In the genomic region with DNA sequence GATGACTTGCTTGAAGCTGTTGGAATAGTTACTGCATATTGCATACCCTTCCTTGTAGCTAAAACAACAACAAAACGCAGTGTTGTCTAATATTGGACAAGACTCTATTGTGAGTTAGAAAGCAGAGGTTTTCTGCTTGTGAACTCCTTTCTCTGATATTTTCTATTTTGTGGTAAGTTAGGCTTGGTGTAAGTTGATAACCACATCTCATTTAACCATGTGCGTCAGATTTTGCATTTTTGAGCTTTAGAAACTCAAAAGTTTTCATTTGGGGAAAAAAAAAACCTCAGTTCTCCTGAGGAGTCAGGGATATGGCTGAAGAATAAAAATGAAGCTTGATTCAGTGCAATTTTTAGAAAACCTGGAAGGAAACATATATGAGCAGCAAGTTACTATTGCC, we compare ENCODE assay signal across 8 cellular contexts.
DNase-seq lines count a peak whose midpoint lies in the region; ATAC-seq lines count a peak whose summit lies in the region.

No MANE protein-coding gene starts in this region.

- peaks cover 2% of the 10 kb centered on the region for H3K36me3 Mint-ChIP-seq in activated naive CD8-positive, alpha-beta T cell
- peaks cover 18 to 29% of the 10 kb centered on the region in 2 donors for H3K36me3 Mint-ChIP-seq in stimulated activated naive B cell treated with anti-CD40 and anti-IgM and Interleukin-4, amounts not matched to agents 10 μg/mL and 1 μg/mL and 100 μg/mL, for 72 hours

- H3K27ac ChIP-seq in HUES48 (ENCODE audit: low read depth, low read length): peak overlapping the region; percentile 99

- no peak for ATAC-seq in stimulated activated naive B cell treated with anti-CD40 and anti-IgM and Interleukin-4, amounts not matched to agents 10 μg/mL and 1 μg/mL and 100 μg/mL, for 72 hours (replicated peaks)
- ATAC-seq in HG03565 (IDR thresholded peaks at IDR 0.05; ENCODE audit: unreplicated experiment): no peak

- peak overlapping the region; percentile 96 for H3K4me3 Mint-ChIP-seq in activated naive CD8-positive, alpha-beta T cell
- H3K4me3 Mint-ChIP-seq in stimulated activated naive B cell treated with anti-CD40 and anti-IgM and Interleukin-4, amounts not matched to agents 10 μg/mL and 1 μg/mL and 100 μg/mL, for 72 hours: peak overlapping the region; percentile 94 to 98

- peaks cover 6% of the 10 kb centered on the region; the same call in 1 of the 2 replicates for H3K4me1 ChIP-seq in HUES48 (ENCODE audit: control insufficient read depth, insufficient read depth, low read length)

- H3K27ac Mint-ChIP-seq in activated naive CD8-positive, alpha-beta T cell: peak overlapping the region; percentile 93
- H3K27ac Mint-ChIP-seq in stimulated activated naive B cell treated with anti-CD40 and anti-IgM and Interleukin-4, amounts not matched to agents 10 μg/mL and 1 μg/mL and 100 μg/mL, for 72 hours: peak overlapping the region; percentile 100

- H3K4me3 ChIP-seq in HUES48 (ENCODE audit: low read depth, low read length) (peak overlapping the region; percentile 69), iPS-18c (ENCODE audit: insufficient read depth, low read depth, low read length) (peak overlapping the region; percentile 95)

- DNase-seq in stimulated activated naive B cell treated with anti-CD40 and anti-IgM and Interleukin-4, amounts not matched to agents 10 μg/mL and 1 μg/mL and 100 μg/mL, for 72 hours: no peak
- DNase-seq in RPMI8226: no peak
- DNase-seq in NCI-H510A (lab: John Stamatoyannopoulos, UW): no peak
- DNase-seq in ecto neural progenitor cell (ENCODE audit: low spot score): no peak

- H3K9ac ChIP-seq in HUES48 (ENCODE audit: low read depth, low read length): peak overlapping the region; percentile 99

- H3K27me3 Mint-ChIP-seq in activated naive CD8-positive, alpha-beta T cell: no peaks in the 10 kb centered on the region
- no peaks in the 10 kb centered on the region for H3K27me3 Mint-ChIP-seq in stimulated activated naive B cell treated with anti-CD40 and anti-IgM and Interleukin-4, amounts not matched to agents 10 μg/mL and 1 μg/mL and 100 μg/mL, for 72 hours

- H3K27me3 ChIP-seq in HUES48 (ENCODE audit: control insufficient read depth, insufficient read depth, low read length): no peaks in the 10 kb centered on the region

- H3K9me3 Mint-ChIP-seq in activated naive CD8-positive, alpha-beta T cell (ENCODE audit: low read depth): no peaks in the 10 kb centered on the region
- no peaks in the 10 kb centered on the region for H3K9me3 Mint-ChIP-seq in stimulated activated naive B cell treated with anti-CD40 and anti-IgM and Interleukin-4, amounts not matched to agents 10 μg/mL and 1 μg/mL and 100 μg/mL, for 72 hours

- peaks cover 62% of the 10 kb centered on the region for H3K4me1 Mint-ChIP-seq in activated naive CD8-positive, alpha-beta T cell (ENCODE audit: low read depth)
- peaks cover 14 to 42% of the 10 kb centered on the region in 2 donors for H3K4me1 Mint-ChIP-seq in stimulated activated naive B cell treated with anti-CD40 and anti-IgM and Interleukin-4, amounts not matched to agents 10 μg/mL and 1 μg/mL and 100 μg/mL, for 72 hours

- H3K36me3 ChIP-seq in HUES48 (ENCODE audit: control insufficient read depth, insufficient read depth, low read length): peaks cover 30% of the 10 kb centered on the region

- H3K9me3 ChIP-seq in HUES48 (ENCODE audit: control insufficient read depth, insufficient read depth, low read length): no peaks in the 10 kb centered on the region
- no peaks in the 10 kb centered on the region for H3K9me3 ChIP-seq in iPS-18c (ENCODE audit: control insufficient read depth, insufficient read depth, low read length)
